In the genomic region with DNA sequence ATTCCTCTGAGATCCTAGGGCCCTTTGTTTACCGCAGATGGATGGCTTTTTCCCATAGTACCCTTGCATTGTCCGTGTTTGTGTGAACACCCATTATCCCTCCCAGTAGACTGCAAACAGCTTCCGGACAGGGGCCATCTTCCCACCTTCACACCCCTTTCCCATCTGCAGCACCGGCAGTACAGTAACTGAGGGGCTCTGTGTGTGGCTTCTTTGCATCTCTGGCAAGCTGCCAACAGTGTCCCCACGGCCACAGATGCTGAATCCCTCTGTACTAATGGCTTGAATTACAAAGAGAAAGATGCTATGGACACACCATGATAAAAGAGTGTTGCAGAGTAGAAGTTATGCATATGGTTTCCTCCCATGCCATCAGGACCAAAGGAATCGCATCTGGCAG, we compare ENCODE assay signal across 26 cellular contexts.
"Had no signal": no experiment of that assay in that cellular context is flagged by ENCODE, and none has a peak within 500 bp of the region (broad histone marks: within the 10 kb centered on the region; RNA-seq: fewer than 3 reads in every experiment).

No MANE protein-coding gene starts in this region.

- H3K4me1 Mint-ChIP-seq: activated T-helper 17 cell treated with anti-CD3 and anti-CD28 coated beads, Interleukin-2, amount 50 U/mL, for 72 hours; central memory CD8-positive, alpha-beta T cell; stimulated activated memory B cell treated with anti-CD40 and anti-IgM and Interleukin-4, amounts not matched to agents 10 μg/mL and 1 μg/mL and 100 μg/mL, for 72 hours; stimulated activated naive CD8-positive, alpha-beta T cell treated with anti-CD3 and anti-CD28 coated beads, Interleukin-15, amount 100 ng/mL, for 72 hours had no signal

- H3K4me3 Mint-ChIP-seq: activated CD8-positive, alpha-beta T cell treated with anti-CD3 and anti-CD28 coated beads for 36 hours; activated T-cell treated with anti-CD3 and anti-CD28 coated beads, Interleukin-2, amount 50 U/mL, for 4 hours; activated T-helper 17 cell treated with anti-CD3 and anti-CD28 coated beads, Interleukin-2, amount 50 U/mL, for 72 hours; central memory CD8-positive, alpha-beta T cell; dendritic cell treated with granulocyte-macrophage colony-stimulating factor and Interleukin-4, amounts not matched to agents 40 ng/mL and 50 ng/mL, for 4 days; endodermal cell; nephron; stimulated activated memory B cell treated with anti-CD40 and anti-IgM and Interleukin-4, amounts not matched to agents 10 μg/mL and 1 μg/mL and 100 μg/mL, for 72 hours; stimulated activated naive CD8-positive, alpha-beta T cell treated with anti-CD3 and anti-CD28 coated beads, Interleukin-15, amount 100 ng/mL, for 72 hours had no signal

- ATAC-seq: activated CD8-positive, alpha-beta T cell treated with anti-CD3 and anti-CD28 coated beads for 36 hours; activated T-cell treated with anti-CD3 and anti-CD28 coated beads, Interleukin-2, amount 50 U/mL, for 4 hours; activated T-helper 17 cell treated with anti-CD3 and anti-CD28 coated beads, Interleukin-2, amount 50 U/mL, for 72 hours; esophagus mucosa; stimulated activated memory B cell treated with anti-CD40 and anti-IgM and Interleukin-4, amounts not matched to agents 10 μg/mL and 1 μg/mL and 100 μg/mL, for 72 hours; stimulated activated naive CD8-positive, alpha-beta T cell treated with anti-CD3 and anti-CD28 coated beads, Interleukin-15, amount 100 ng/mL, for 72 hours had no signal

- H3K36me3 Mint-ChIP-seq: stimulated activated memory B cell treated with anti-CD40 and anti-IgM and Interleukin-4, amounts not matched to agents 10 μg/mL and 1 μg/mL and 100 μg/mL, for 72 hours had no signal

- H3K27ac Mint-ChIP-seq: activated CD8-positive, alpha-beta T cell treated with anti-CD3 and anti-CD28 coated beads for 36 hours; activated T-helper 17 cell treated with anti-CD3 and anti-CD28 coated beads, Interleukin-2, amount 50 U/mL, for 72 hours; dendritic cell treated with granulocyte-macrophage colony-stimulating factor and Interleukin-4, amounts not matched to agents 40 ng/mL and 50 ng/mL, for 4 days; endodermal cell; nephron; progenitor cell of endocrine pancreas; stimulated activated memory B cell treated with anti-CD40 and anti-IgM and Interleukin-4, amounts not matched to agents 10 μg/mL and 1 μg/mL and 100 μg/mL, for 72 hours; stimulated activated naive CD8-positive, alpha-beta T cell treated with anti-CD3 and anti-CD28 coated beads, Interleukin-15, amount 100 ng/mL, for 72 hours had no signal

- H3K9me3 Mint-ChIP-seq: activated CD8-positive, alpha-beta T cell treated with anti-CD3 and anti-CD28 coated beads for 36 hours; activated T-cell treated with anti-CD3 and anti-CD28 coated beads, Interleukin-2, amount 50 U/mL, for 4 hours; activated T-helper 17 cell treated with anti-CD3 and anti-CD28 coated beads, Interleukin-2, amount 50 U/mL, for 72 hours; central memory CD8-positive, alpha-beta T cell; dendritic cell treated with granulocyte-macrophage colony-stimulating factor and Interleukin-4, amounts not matched to agents 40 ng/mL and 50 ng/mL, for 4 days; endodermal cell; nephron; stimulated activated memory B cell treated with anti-CD40 and anti-IgM and Interleukin-4, amounts not matched to agents 10 μg/mL and 1 μg/mL and 100 μg/mL, for 72 hours; stimulated activated naive CD8-positive, alpha-beta T cell treated with anti-CD3 and anti-CD28 coated beads, Interleukin-15, amount 100 ng/mL, for 72 hours had no signal

- DNase-seq: activated CD4-positive, alpha-beta T cell treated with anti-CD3 and anti-CD28 coated beads for 1 hour; activated CD4-positive, alpha-beta T cell treated with anti-CD3 and anti-CD28 coated beads, Interleukin-2, amount 50 U/mL, for 1 hour; activated CD8-positive, alpha-beta T cell treated with anti-CD3 and anti-CD28 coated beads for 36 hours; activated gamma-delta T cell treated with Interleukin-2 at 50 U/mL for 16 hours; activated naive CD4-positive, alpha-beta T cell treated with anti-CD3 and anti-CD28 coated beads, Interleukin-2, amount 50 U/mL, for 16 hours; activated T-cell treated with anti-CD3 and anti-CD28 coated beads, Interleukin-2, amount 50 U/mL, for 4 hours; amniotic stem cell; endodermal cell; foreskin fibroblast; kidney glomerular epithelial cell; left ventricle myocardium inferior; ovary; stimulated activated CD4-positive, alpha-beta T cell treated with anti-CD3 and anti-CD28 coated beads, Interleukin-1b, Interleukin-23, amount 100 ng/mL, for 48 hours; stimulated activated CD4-positive, alpha-beta T cell treated with anti-CD3 and anti-CD28 coated beads, Interleukin-4, amount 100 ng/mL, for 4 hours; stimulated activated CD8-positive, alpha-beta memory T cell treated with anti-CD3 and anti-CD28 coated beads, Interleukin-4, amount 100 ng/mL, for 48 hours; stimulated activated naive CD8-positive, alpha-beta T cell treated with anti-CD3 and anti-CD28 coated beads, Interleukin-15, amount 100 ng/mL, for 72 hours; substantia nigra; T-helper 2 cell; upper lobe of left lung had no signal
